In the genomic region with DNA sequence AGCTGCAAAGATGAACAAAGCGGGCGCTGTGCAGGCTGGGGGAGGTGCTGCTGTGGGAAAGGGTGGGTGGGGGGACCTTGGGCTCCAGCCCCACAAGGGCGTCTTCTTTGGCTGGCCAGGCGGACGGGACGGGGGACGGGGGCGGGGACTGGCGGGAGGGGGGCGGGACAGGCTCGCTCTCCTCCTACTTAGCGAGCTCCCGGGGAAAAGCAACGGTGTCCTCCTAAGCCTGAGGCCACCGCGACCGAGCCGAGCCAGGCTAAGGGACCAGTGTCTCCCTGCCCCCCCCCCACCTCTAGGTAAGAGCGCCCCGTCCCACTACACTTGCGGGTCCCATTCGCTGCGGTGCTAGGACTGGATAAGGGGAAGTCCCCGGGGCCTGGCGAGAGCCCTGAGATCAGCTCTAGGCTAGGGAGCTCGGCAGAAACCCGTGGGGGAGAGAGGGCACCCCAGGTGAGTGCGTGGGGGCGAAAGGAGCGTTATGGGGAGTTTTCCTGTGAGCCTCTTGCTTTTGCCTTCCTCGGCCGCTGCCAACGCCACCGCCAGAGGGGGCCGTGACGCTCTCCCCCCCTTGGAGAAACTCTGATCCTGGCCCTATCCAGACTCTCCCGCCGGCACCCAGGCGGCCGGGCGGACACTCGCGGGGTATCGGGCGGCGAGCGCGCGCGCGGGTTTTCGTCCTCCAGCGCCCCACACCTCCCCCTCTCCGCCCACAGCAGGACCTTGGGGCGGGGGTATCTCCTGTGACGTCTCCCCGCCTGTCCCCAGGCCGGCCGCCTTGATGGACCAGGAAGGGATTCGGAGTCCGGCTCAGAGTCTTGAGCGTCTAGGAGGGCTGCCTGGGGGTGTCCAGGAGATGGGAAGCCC, we compare ENCODE assay signal across 8 cellular contexts. TPM values are rescaled to one million over a fixed set of nuclear protein-coding genes. Genes with fewer than 3 reads are reported as not detected.
A peak's percentile ranks its signal among the peaks of the same experiment; 100 is the strongest.
DNase-seq lines count a peak whose midpoint lies in the region; ATAC-seq and TF ChIP-seq lines count a peak whose summit lies in the region.

A gene (plus strand): TSS at position 215 of the 867 bp plus-strand sequence. CDS start 6,222 bp downstream, outside the sequence.

- peaks cover 24% of the 10 kb centered on the region for H3K4me1 Mint-ChIP-seq in activated CD4-positive, alpha-beta T cell treated with anti-CD3 and anti-CD28 coated beads, Interleukin-2, amount 10 ng/mL, durations not matched to agents 7 days and 5 days

- peak within 1 kb of the TSS; percentile 62 for H3K4me3 Mint-ChIP-seq in activated CD4-positive, alpha-beta T cell treated with anti-CD3 and anti-CD28 coated beads, Interleukin-2, amount 10 ng/mL, durations not matched to agents 7 days and 5 days

- H3K36me3 ChIP-seq in GM06990 (ENCODE audit: control insufficient read depth, insufficient read depth, low read length): no peaks in the 10 kb centered on the region

- peaks cover 35% of the 10 kb centered on the region for H3K27me3 Mint-ChIP-seq in activated CD4-positive, alpha-beta T cell treated with anti-CD3 and anti-CD28 coated beads, Interleukin-2, amount 10 ng/mL, durations not matched to agents 7 days and 5 days

- H3K36me3 Mint-ChIP-seq in activated CD4-positive, alpha-beta T cell treated with anti-CD3 and anti-CD28 coated beads, Interleukin-2, amount 10 ng/mL, durations not matched to agents 7 days and 5 days (ENCODE audit: low read depth): peaks cover 5% of the 10 kb centered on the region

- H3K9me3 Mint-ChIP-seq in activated CD4-positive, alpha-beta T cell treated with anti-CD3 and anti-CD28 coated beads, Interleukin-2, amount 10 ng/mL, durations not matched to agents 7 days and 5 days: no peaks in the 10 kb centered on the region

- POLR2A ChIA-PET in activated CD4-positive, alpha-beta T cell treated with anti-CD3 and anti-CD28 coated beads, Interleukin-2, amount 10 ng/mL, durations not matched to agents 7 days and 5 days (lab: Charles Lee): interaction anchor here (0.6 to 0.7 kb wide), 2 partner anchors 9 to 382 kb away, joined by 4 to 7 read pairs; no protein-coding TSS in a partner anchor

- H3K4me3 ChIP-seq in GM06990 (replicated peaks; ENCODE audit: low read depth, low read length): peak within 1 kb of the TSS; percentile 56

- CTCF ChIA-PET in activated CD4-positive, alpha-beta T cell treated with anti-CD3 and anti-CD28 coated beads, Interleukin-2, amount 10 ng/mL, durations not matched to agents 7 days and 5 days (lab: Charles Lee): interaction anchor here (0.7 to 1.5 kb wide), 8 partner anchors 16 to 178 kb away, joined by 3 to 4 read pairs (median 3); no protein-coding TSS in a partner anchor

- peaks cover 8% of the 10 kb centered on the region for H3K27me3 ChIP-seq in GM06990 (replicated peaks; ENCODE audit: control insufficient read depth, insufficient read depth, low read length)

- no peak within 1 kb of the TSS for H3K27ac Mint-ChIP-seq in activated CD4-positive, alpha-beta T cell treated with anti-CD3 and anti-CD28 coated beads, Interleukin-2, amount 10 ng/mL, durations not matched to agents 7 days and 5 days

- peak; percentile 55 for TF ChIP-seq CTCF in GM06990 (IDR thresholded peaks at IDR 0.05; ENCODE audit: insufficient read depth, low read length, poor library complexity, severe bottlenecking)

- ATAC-seq in GM21737 (IDR thresholded peaks at IDR 0.05; ENCODE audit: unreplicated experiment): no peak
- no peak for ATAC-seq in HG02973 (IDR thresholded peaks at IDR 0.05; ENCODE audit: unreplicated experiment)

- DNase-seq in GM06990 (ENCODE audit: extremely low read depth, insufficient read length) (peak; percentile 33), NCI-H146 treated with DMSO at 0.1 percent for 48 hours (lab: John Stamatoyannopoulos, UW; ENCODE audit: unreplicated experiment) (peak; percentile 43), dermis microvascular lymphatic vessel endothelial cell (ENCODE audit: low read depth in 2 of 2) (peak in 1 of 2 donors; percentile 67), left kidney (ENCODE audit: low read depth, low spot score) (peak; percentile 74)
- DNase-seq in activated CD4-positive, alpha-beta T cell treated with anti-CD3 and anti-CD28 coated beads, Interleukin-2, amount 10 ng/mL, durations not matched to agents 7 days and 5 days: peak; percentile 30
- peak; percentile 32 for DNase-seq in stimulated activated CD4-positive, alpha-beta T cell treated with anti-CD3 and anti-CD28 coated beads, Interleukin-1b, Interleukin-23, amount 100 ng/mL, for 48 hours

RNA-seq across cellular contexts. Expression of the gene that starts here (rescaled TPM):
- total RNA-seq in activated CD4-positive, alpha-beta T cell treated with anti-CD3 and anti-CD28 coated beads, Interleukin-2, amount 10 ng/mL, durations not matched to agents 7 days and 5 days: under 1 TPM; 0.06 to 0.12 TPM
- total RNA-seq in dermis microvascular lymphatic vessel endothelial cell: 20.7 and 27.6 TPM in 2 replicates

Comparison
In these comparisons a context has a peak if more than half of its experiments do, and no peak if none do; other contexts are left out.
1. RNA of the gene that starts here (total RNA-seq): 20.7 to 27.6 TPM in dermis microvascular lymphatic vessel endothelial cell; 0.06 to 0.12 TPM in activated CD4-positive, alpha-beta T cell treated with anti-CD3 and anti-CD28 coated beads, Interleukin-2, amount 10 ng/mL, durations not matched to agents 7 days and 5 days; every median in the first group is over 10 times any median in the second.
2. Peak in DNase-seq in activated CD4-positive, alpha-beta T cell treated with anti-CD3 and anti-CD28 coated beads, Interleukin-2, amount 10 ng/mL, durations not matched to agents 7 days and 5 days; RNA of the gene not detected or under 1 TPM.